Comparison of ENCODE assay signal across 8 cellular contexts in genomic region chr2:135473567-135473966, GRCh38. TPM values are rescaled to one million over a fixed set of nuclear protein-coding genes. Genes with fewer than 3 reads are reported as not detected.
DNase-seq lines count a peak whose midpoint lies in the region; ATAC-seq and TF ChIP-seq lines count a peak whose summit lies in the region.

No MANE protein-coding gene starts in this region.

- H3K4me3 ChIP-seq in Caco-2 (ENCODE audit: low read depth, low read length): no peak overlapping the region
- H3K4me3 ChIP-seq in PC-3 (ENCODE audit: low read length): no peak overlapping the region

- no peak overlapping the region for H3K9ac ChIP-seq in PC-3 (ENCODE audit: low read length)

- CTCF ChIA-PET in Caco-2 (lab: Charles Lee): interaction anchor here (0.6 to 1.6 kb wide), 7 partner anchors 112 to 485 kb away, joined by 3 to 14 read pairs (median 4); no protein-coding TSS in a partner anchor
- CTCF ChIA-PET in PC-3 (lab: Charles Lee): interaction anchor here (0.5 to 1.3 kb wide), 6 partner anchors 14 to 485 kb away, joined by 3 to 14 read pairs (median 4); no protein-coding TSS in a partner anchor

- ATAC-seq in GM21619 (IDR thresholded peaks at IDR 0.05; ENCODE audit: unreplicated experiment) (peak; percentile 42), PC-3 (peak; percentile 68), HG02981 (IDR thresholded peaks at IDR 0.05; ENCODE audit: unreplicated experiment) (no peak)
- no peak for ATAC-seq in stimulated activated naive CD8-positive, alpha-beta T cell treated with anti-CD3 and anti-CD28 coated beads, Interleukin-15, Interleukin-2, amounts not matched to agents 100 U/mL and 50 U/mL, for 24 hours

- H3K9me3 ChIP-seq in Caco-2 (no peaks in the 10 kb centered on the region), PC-3 (ENCODE audit: low read length) (no peaks in the 10 kb centered on the region)

- no peak overlapping the region for H3K4me2 ChIP-seq in PC-3 (ENCODE audit: low read length)

- H3K9me3 Mint-ChIP-seq in Caco-2 (ENCODE audit: unreplicated experiment): no peaks in the 10 kb centered on the region

- H4K20me1 ChIP-seq in PC-3 (ENCODE audit: low read length): no peaks in the 10 kb centered on the region

- no peak overlapping the region for H3K4me3 Mint-ChIP-seq in Caco-2 (ENCODE audit: unreplicated experiment)

- H3K4me1 Mint-ChIP-seq in Caco-2 (ENCODE audit: low read depth, unreplicated experiment): no peaks in the 10 kb centered on the region

- no peak for TF ChIP-seq POLR2A in erythroblast (IDR thresholded peaks at IDR 0.05; ENCODE audit: low read length)

- POLR2A ChIA-PET in Caco-2 (lab: Charles Lee) (no interaction called here), PC-3 (lab: Charles Lee; ENCODE audit: unreplicated experiment) (interaction anchor here (0.5 to 0.7 kb wide), 2 partner anchors 112 to 517 kb away, joined by 5 to 11 read pairs; no protein-coding TSS in a partner anchor)

- no peak overlapping the region for H3K27ac Mint-ChIP-seq in Caco-2 (ENCODE audit: unreplicated experiment)

- H3K27ac ChIP-seq in PC-3 (ENCODE audit: low read length): no peak overlapping the region

- intact Hi-C loops in Caco-2 (cut with micrococcal nuclease; ENCODE audit: unreplicated experiment) (loop anchor here (1.0 to 5.0 kb wide), 4 partner anchors 58 to 471 kb away; partner anchors contain the start of genes R3HDM1 and ZRANB3), PC-3 (cut with micrococcal nuclease) (loop anchor here (1.0 to 5.0 kb wide), 5 partner anchors 59 to 471 kb away; no protein-coding TSS in a partner anchor)

- no peaks in the 10 kb centered on the region for H3K79me2 ChIP-seq in PC-3 (ENCODE audit: low read length)

- no peaks in the 10 kb centered on the region for H3K36me3 ChIP-seq in Caco-2 (ENCODE audit: control insufficient read depth, insufficient read depth, low read length)
- no peaks in the 10 kb centered on the region for H3K36me3 ChIP-seq in PC-3 (ENCODE audit: low read depth, low read length)

- DNase-seq in Caco-2: peak in 1 of 2 experiments; percentile 30
- DNase-seq in PC-3: peak; percentile 56
- peak; percentile 35 to 53 for DNase-seq in erythroblast (lab: John Stamatoyannopoulos, UW)
- DNase-seq in stimulated activated naive CD8-positive, alpha-beta T cell treated with anti-CD3 and anti-CD28 coated beads, Interleukin-15, Interleukin-2, amounts not matched to agents 100 U/mL and 50 U/mL, for 24 hours: peak; percentile 14
- no peak for DNase-seq in cortex of kidney (lab: John Stamatoyannopoulos, UW)
- no peak for DNase-seq in CD1c-positive myeloid dendritic cell (ENCODE audit: extremely low spot score)

- BruUV-seq in Caco-2 (replicated peaks; lab: Mats Ljungman, UMichigan) (no TSS peak), PC-3 (replicated peaks; lab: Mats Ljungman, UMichigan) (no TSS peak)

- H2AFZ ChIP-seq in PC-3 (ENCODE audit: low read length): no peak overlapping the region

- H3K4me1 ChIP-seq in Caco-2: no peaks in the 10 kb centered on the region
- no peaks in the 10 kb centered on the region for H3K4me1 ChIP-seq in PC-3 (ENCODE audit: insufficient read depth, low read length)

- no peaks in the 10 kb centered on the region for H3K36me3 Mint-ChIP-seq in Caco-2 (ENCODE audit: insufficient read depth, unreplicated experiment)

- H3K27me3 Mint-ChIP-seq in Caco-2 (ENCODE audit: insufficient read depth, unreplicated experiment): no peaks in the 10 kb centered on the region

- H3F3A ChIP-seq in PC-3 (ENCODE audit: low read length, unreplicated experiment): no peaks in the 10 kb centered on the region

- TF ChIP-seq CTCF in Caco-2 (IDR thresholded peaks at IDR 0.05; ENCODE audit: insufficient read depth in 1 of 2, low read depth in 1 of 2, low read length in 1 of 2, severe bottlenecking in 1 of 2, unreplicated experiment in 1 of 2): peak; percentile 50 to 73
- TF ChIP-seq CTCF in PC-3 (conservative IDR thresholded peaks at IDR 0.05; ENCODE audit: low read depth, low read length): peak; percentile 82

- H3K9me2 ChIP-seq in PC-3 (replicated peaks; ENCODE audit: low read length): no peaks in the 10 kb centered on the region

- H3K27me3 ChIP-seq in Caco-2 (replicated peaks; ENCODE audit: control insufficient read depth, insufficient read depth, low read length) (no peaks in the 10 kb centered on the region), PC-3 (ENCODE audit: low read length) (no peaks in the 10 kb centered on the region)

RNA-seq across cellular contexts. Expression of gene ZRANB3, which starts 57.5 kb away (rescaled TPM):
- total RNA-seq in Caco-2 (2022) (13.5 and 17.0 TPM in 2 replicates), PC-3 (2014; rRNA removed) (7.1 and 8.6 TPM in 2 replicates)

RNA-seq across cellular contexts. Expression of gene R3HDM1, which starts 57.7 kb away (rescaled TPM):
- total RNA-seq in Caco-2 (2022): 44.4 and 45.3 TPM in 2 replicates
- total RNA-seq in PC-3 (2014; rRNA removed): 12.8 and 24.4 TPM in 2 replicates

Comparison
In these comparisons a context has a peak if more than half of its experiments do, and no peak if none do; other contexts are left out.
1. DNase-seq: peak in PC-3 (single experiment), erythroblast (2 of 2) and stimulated activated naive CD8-positive, alpha-beta T cell treated with anti-CD3 and anti-CD28 coated beads, Interleukin-15, Interleukin-2, amounts not matched to agents 100 U/mL and 50 U/mL, for 24 hours (single experiment); none in cortex of kidney (single experiment) and CD1c-positive myeloid dendritic cell (single experiment).
2. ATAC-seq: peak in GM21619 (single experiment) and PC-3 (single experiment); none in stimulated activated naive CD8-positive, alpha-beta T cell treated with anti-CD3 and anti-CD28 coated beads, Interleukin-15, Interleukin-2, amounts not matched to agents 100 U/mL and 50 U/mL, for 24 hours (single experiment) and HG02981 (single experiment).